ENCODE assay signal across 18 cellular contexts in genomic region chr6:119483936-119484335, GRCh38.
DNase-seq lines count a peak whose midpoint lies in the region; ATAC-seq and TF ChIP-seq lines count a peak whose summit lies in the region.
"Had no signal": no experiment of that assay in that cellular context is flagged by ENCODE, and none has a peak within 500 bp of the region (broad histone marks: within the 10 kb centered on the region; RNA-seq: fewer than 3 reads in every experiment).

No MANE protein-coding gene starts in this region.

- H3K4me1 ChIP-seq in PC-9 (replicated peaks; ENCODE audit: insufficient read depth) (peaks cover 29% of the 10 kb centered on the region), smooth muscle cell (ENCODE audit: low read depth) (no peaks in the 10 kb centered on the region), mammary epithelial cell (ENCODE audit: insufficient read depth, low read length) (peaks cover 6% of the 10 kb centered on the region)
- H3K4me1 ChIP-seq: BLaER1 had no signal

- H3K27me3 ChIP-seq in PC-9 (ENCODE audit: insufficient read depth, low read depth) (no peaks in the 10 kb centered on the region), smooth muscle cell (ENCODE audit: low read depth) (no peaks in the 10 kb centered on the region), mammary epithelial cell (ENCODE audit: insufficient read depth, low read length) (no peaks in the 10 kb centered on the region)
- H3K27me3 ChIP-seq: BLaER1 had no signal

- peaks cover 5% of the 10 kb centered on the region for H3K4me1 Mint-ChIP-seq in nephron progenitor cell
- no peaks in the 10 kb centered on the region for H3K4me1 Mint-ChIP-seq in natural killer cell

- H3K27ac ChIP-seq in PC-9, result peak overlapping the region; percentile 75
- no peak overlapping the region for H3K27ac ChIP-seq in smooth muscle cell (ENCODE audit: low read depth)
- no peak overlapping the region for H3K27ac ChIP-seq in mammary epithelial cell (ENCODE audit: insufficient read depth, low read depth, low read length)
- H3K27ac ChIP-seq: BLaER1, KMS-11 had no signal

- TF ChIP-seq CTCF in PC-9 (conservative IDR thresholded peaks at IDR 0.05), result no peak
- no peak for TF ChIP-seq CTCF in epithelial cell of esophagus (IDR thresholded peaks at IDR 0.05; ENCODE audit: insufficient read depth, low read depth, low read length, missing control alignments)
- TF ChIP-seq CTCF in smooth muscle cell (IDR thresholded peaks at IDR 0.05; ENCODE audit: borderline replicate concordance, insufficient read depth, poor library complexity, severe bottlenecking), result no peak
- TF ChIP-seq CTCF in nephron progenitor cell (IDR thresholded peaks at IDR 0.05), result no peak
- TF ChIP-seq CTCF in natural killer cell (IDR thresholded peaks at IDR 0.05), result no peak
- no peak for TF ChIP-seq CTCF in mammary epithelial cell (conservative IDR thresholded peaks at IDR 0.05 in 1 of 2, IDR thresholded peaks at IDR 0.05 in 1 of 2; ENCODE audit: extremely low read depth in 1 of 2, insufficient read depth in 1 of 2, low read depth in 1 of 2, low read length in 2 of 2)

- H4K20me1 ChIP-seq in PC-9 (ENCODE audit: insufficient read depth), result no peaks in the 10 kb centered on the region
- H4K20me1 ChIP-seq in smooth muscle cell (ENCODE audit: low read depth), result no peaks in the 10 kb centered on the region
- H4K20me1 ChIP-seq in mammary epithelial cell (ENCODE audit: insufficient read depth, low read length), result no peaks in the 10 kb centered on the region
- H4K20me1 ChIP-seq: BLaER1 had no signal

- H3K9me3 ChIP-seq in PC-9 (ENCODE audit: insufficient read depth, low read depth), result no peaks in the 10 kb centered on the region
- H3K9me3 ChIP-seq in smooth muscle cell (replicated peaks; ENCODE audit: low read depth), result no peaks in the 10 kb centered on the region
- no peaks in the 10 kb centered on the region for H3K9me3 ChIP-seq in mammary epithelial cell (replicated peaks; ENCODE audit: insufficient read depth, low read length)
- H3K9me3 ChIP-seq: BLaER1 had no signal

- DNase-seq in PC-9 (no peak), epithelial cell of esophagus (ENCODE audit: low read depth) (peak; percentile 2), fibroblast of peridontal ligament (ENCODE audit: extremely low read depth) (peak; percentile 8), smooth muscle cell (lab: John Stamatoyannopoulos, UW; ENCODE audit: unreplicated experiment) (no peak), nephron progenitor cell (no peak), natural killer cell (no peak), mammary epithelial cell (no peak)
- DNase-seq: CD8-positive, alpha-beta T cell; NCI-H1417; NCI-H187 treated with DMSO at 0.1 percent for 48 hours; NCI-H2227 treated with DMSO at 0.1 percent for 48 hours; NCI-H510A treated with DMSO at 0.1 percent for 48 hours; NCI-H774; RPMI8226; SIG-M5 had no signal

- H3K36me3 Mint-ChIP-seq in nephron progenitor cell (ENCODE audit: low read depth), result no peaks in the 10 kb centered on the region
- H3K36me3 Mint-ChIP-seq in natural killer cell, result no peaks in the 10 kb centered on the region
- H3K36me3 Mint-ChIP-seq: CD8-positive, alpha-beta T cell had no signal

- no peak overlapping the region for H3K9ac ChIP-seq in smooth muscle cell (ENCODE audit: low read depth)
- H3K9ac ChIP-seq in mammary epithelial cell (ENCODE audit: insufficient read depth, low read length), result no peak overlapping the region
- H3K9ac ChIP-seq: BLaER1, KMS-11 had no signal

- peaks cover 16% of the 10 kb centered on the region for H3F3A ChIP-seq in PC-9 (ENCODE audit: insufficient read depth, low read depth)
- peaks cover 7% of the 10 kb centered on the region for H3F3A ChIP-seq in smooth muscle cell (ENCODE audit: low read depth)

- H3K36me3 ChIP-seq in PC-9 (ENCODE audit: low read depth), result no peaks in the 10 kb centered on the region
- no peaks in the 10 kb centered on the region for H3K36me3 ChIP-seq in smooth muscle cell (ENCODE audit: low read depth)
- no peaks in the 10 kb centered on the region for H3K36me3 ChIP-seq in mammary epithelial cell (ENCODE audit: insufficient read depth, low read length)
- H3K36me3 ChIP-seq: BLaER1 had no signal

- H3K79me2 ChIP-seq in PC-9 (ENCODE audit: low read depth), result no peaks in the 10 kb centered on the region
- H3K79me2 ChIP-seq in smooth muscle cell (ENCODE audit: low read depth), result no peaks in the 10 kb centered on the region
- H3K79me2 ChIP-seq in mammary epithelial cell (ENCODE audit: insufficient read depth, low read length), result no peaks in the 10 kb centered on the region

- CTCF ChIA-PET in PC-9 (lab: Charles Lee), result interaction anchor here (0.6 kb wide), 1 partner anchor 332 kb away, joined by 3 read pairs; no protein-coding TSS in a partner anchor
- CTCF ChIA-PET in mammary epithelial cell (lab: Charles Lee; ENCODE audit: low non-redundant PET), result no interaction called here

- H2AFZ ChIP-seq in PC-9 (peak overlapping the region; percentile 5; the same call in 1 of the 2 replicates), smooth muscle cell (ENCODE audit: low read depth) (no peak overlapping the region), mammary epithelial cell (ENCODE audit: low read depth, low read length) (no peak overlapping the region)

- H3K9me3 Mint-ChIP-seq in nephron progenitor cell (peaks cover 9% of the 10 kb centered on the region), natural killer cell (no peaks in the 10 kb centered on the region)

- H3K27me3 Mint-ChIP-seq in nephron progenitor cell (ENCODE audit: low read depth, poor library complexity), result peaks cover 8% of the 10 kb centered on the region
- no peaks in the 10 kb centered on the region for H3K27me3 Mint-ChIP-seq in natural killer cell (ENCODE audit: low read depth in 2 of 2)

- dilution Hi-C loops in mammary epithelial cell (cut with HindIII; ENCODE audit: low sequenced_read_pairs), result no loop called here

- POLR2A ChIA-PET in PC-9 (lab: Charles Lee; ENCODE audit: unreplicated experiment), result interaction anchor here (0.7 kb wide), 1 partner anchor 75 kb away, joined by 3 read pairs; no protein-coding TSS in a partner anchor

- BruUV-seq in PC-9 (replicated peaks; lab: Mats Ljungman, UMichigan) (no TSS peak), mammary epithelial cell (replicated peaks; lab: Mats Ljungman, UMichigan) (no TSS peak)

- H3K4me3 Mint-ChIP-seq in nephron progenitor cell (no peak overlapping the region), natural killer cell (no peak overlapping the region)
- H3K4me3 Mint-ChIP-seq: CD8-positive, alpha-beta T cell had no signal

- no peak overlapping the region for H3K27ac Mint-ChIP-seq in nephron progenitor cell
- H3K27ac Mint-ChIP-seq in natural killer cell, result no peak overlapping the region
- H3K27ac Mint-ChIP-seq: CD8-positive, alpha-beta T cell had no signal

- H3K4me2 ChIP-seq in PC-9 (peak overlapping the region; percentile 50), smooth muscle cell (peak overlapping the region; percentile 5), mammary epithelial cell (ENCODE audit: insufficient read depth, low read depth, low read length) (no peak overlapping the region)
- H3K4me2 ChIP-seq: BLaER1, KMS-11 had no signal

- H3K4me3 ChIP-seq in PC-9, result no peak overlapping the region
- no peak overlapping the region for H3K4me3 ChIP-seq in epithelial cell of esophagus (ENCODE audit: low read length)
- no peak overlapping the region for H3K4me3 ChIP-seq in smooth muscle cell
- no peak overlapping the region for H3K4me3 ChIP-seq in mammary epithelial cell (replicated peaks in 1 of 3; ENCODE audit: insufficient read depth in 1 of 3, low read depth in 2 of 3, low read length in 3 of 3)
- H3K4me3 ChIP-seq: BLaER1, GM12878 had no signal

- H3K9me2 ChIP-seq in PC-9 (ENCODE audit: insufficient read depth), result no peaks in the 10 kb centered on the region

- no peak for ATAC-seq in natural killer cell
- ATAC-seq: CD8-positive, alpha-beta T cell; GM12878 had no signal

- in situ Hi-C loops in mammary epithelial cell (cut with MboI; ENCODE audit: low sequenced_read_pairs in 2 of 2), result no loop called here

- intact Hi-C loops in PC-9 (cut with micrococcal nuclease; ENCODE audit: unreplicated experiment) (loop anchor here (1.0 to 5.0 kb wide), 4 partner anchors 37 to 243 kb away; partner anchors contain the start of gene MAN1A1), natural killer cell (cut with micrococcal nuclease) (no loop called here), mammary epithelial cell (cut with micrococcal nuclease) (no loop called here)

Comparison
In these comparisons a context has a peak if more than half of its experiments do, and no peak if none do; other contexts are left out.
1. DNase-seq: peak in epithelial cell of esophagus (single experiment) and fibroblast of peridontal ligament (single experiment); none in PC-9 (0 of 2), smooth muscle cell (single experiment), nephron progenitor cell (single experiment), natural killer cell (single experiment) and mammary epithelial cell (single experiment).